Comparison of ENCODE assay signal across 13 cellular contexts in genomic region chr4:88104902-88105610, GRCh38. TPM values are rescaled to one million over a fixed set of nuclear protein-coding genes. Genes with fewer than 3 reads are reported as not detected.
DNase-seq lines count a peak whose midpoint lies in the region; ATAC-seq and TF ChIP-seq lines count a peak whose summit lies in the region.
"Had no signal": no experiment of that assay in that cellular context is flagged by ENCODE, and none has a peak within 500 bp of the region (broad histone marks: within the 10 kb centered on the region; RNA-seq: fewer than 3 reads in every experiment).

No MANE protein-coding gene starts in this region.

- H3K27ac ChIP-seq in fibroblast of lung (ENCODE audit: insufficient read depth, low read length) = peak overlapping the region; percentile 34
- H3K27ac ChIP-seq: VCaP had no signal

- no peak overlapping the region for H2AFZ ChIP-seq in fibroblast of lung (ENCODE audit: low read length)

- intact Hi-C loops in Right ventricle myocardium inferior (cut with DNase I) = no loop called here

- ATAC-seq in GM18511 (IDR thresholded peaks at IDR 0.05; ENCODE audit: unreplicated experiment) (no peak), Right ventricle myocardium inferior (no peak)

- H3K4me2 ChIP-seq in fibroblast of lung (ENCODE audit: extremely low read depth, insufficient read depth, low read length) (no peak overlapping the region), skeletal muscle satellite cell (ENCODE audit: low read length) (peak overlapping the region; percentile 60)

- H3K9me3 ChIP-seq in fibroblast of lung (ENCODE audit: control insufficient read depth, insufficient read depth, low read depth, low read length) (no peaks in the 10 kb centered on the region), skeletal muscle satellite cell (replicated peaks; ENCODE audit: low read length) (no peaks in the 10 kb centered on the region)

- no peaks in the 10 kb centered on the region for H4K20me1 ChIP-seq in fibroblast of lung (ENCODE audit: control insufficient read depth, extremely low read depth, insufficient read depth, low read length)

- DNase-seq in DMS 273 (lab: John Stamatoyannopoulos, UW; ENCODE audit: unreplicated experiment) (peak; percentile 14), DMS 273 treated with DMSO at 0.1 percent for 48 hours (lab: John Stamatoyannopoulos, UW) (no peak), RKO (ENCODE audit: low spot score) (peak; percentile 18), fibroblast of lung (ENCODE audit: low read depth in 2 of 2) (peak; percentile 69 to 80), cortex of kidney (lab: John Stamatoyannopoulos, UW) (no peak), Right ventricle myocardium inferior (ENCODE audit: missing footprints) (no peak)
- DNase-seq: 8988T, MM.1S, small intestine had no signal

- TF ChIP-seq CTCF in fibroblast of lung (conservative IDR thresholded peaks at IDR 0.05 in 1 of 2, IDR thresholded peaks at IDR 0.05 in 1 of 2; ENCODE audit: low read depth in 1 of 2, low read length in 2 of 2) = no peak

- H3K79me2 ChIP-seq in fibroblast of lung (ENCODE audit: control insufficient read depth, insufficient read depth, low read length) = no peaks in the 10 kb centered on the region

- no peaks in the 10 kb centered on the region for H3K27me3 ChIP-seq in fibroblast of lung (ENCODE audit: control insufficient read depth, insufficient read depth, low read length)
- no peaks in the 10 kb centered on the region for H3K27me3 ChIP-seq in skeletal muscle satellite cell (ENCODE audit: control insufficient read depth, insufficient read depth, low read length)

- H3K4me3 ChIP-seq in fibroblast of lung (replicated peaks in 1 of 4; ENCODE audit: control extremely low read depth in 1 of 4, insufficient read depth in 1 of 4, low read depth in 3 of 4, low read length in 4 of 4) = no peak overlapping the region
- H3K4me3 ChIP-seq in skeletal muscle satellite cell (ENCODE audit: low read length) = peak overlapping the region; percentile 43
- H3K4me3 ChIP-seq: lung had no signal

- peaks cover 8% of the 10 kb centered on the region for H3K4me1 ChIP-seq in fibroblast of lung (ENCODE audit: control insufficient read depth, extremely low read depth, insufficient read depth, low read length)
- peaks cover 43% of the 10 kb centered on the region for H3K4me1 ChIP-seq in skeletal muscle satellite cell (ENCODE audit: control insufficient read depth, insufficient read depth, low read length)

- H3K9ac ChIP-seq in fibroblast of lung (ENCODE audit: insufficient read depth, low read length) (no peak overlapping the region), skeletal muscle satellite cell (ENCODE audit: low read depth, low read length) (no peak overlapping the region)

- no peaks in the 10 kb centered on the region for H3K36me3 ChIP-seq in fibroblast of lung (ENCODE audit: control insufficient read depth, insufficient read depth, low read length)
- H3K36me3 ChIP-seq in skeletal muscle satellite cell (ENCODE audit: insufficient read depth, low read length) = no peaks in the 10 kb centered on the region

RNA-seq across cellular contexts. Expression of gene ABCG2, which starts 53.4 kb away (rescaled TPM):
- total RNA-seq in fibroblast of lung (0.51 and 1.3 TPM in 2 replicates), Right ventricle myocardium inferior (1.0 TPM)
- 4.5 and 5.5 TPM in 2 replicates for polyA plus RNA-seq in fibroblast of lung
- polyA plus RNA-seq in fibroblast of lung (2012) = 2.7 and 4.1 TPM in 2 replicates
- polyA minus RNA-seq in fibroblast of lung (ENCODE audit: low replicate concordance) = 2.1 and 2.2 TPM in 2 replicates
- total RNA-seq in skeletal muscle satellite cell (2012; rRNA removed) = 0.44 and 0.51 TPM in 2 replicates

Comparison
In these comparisons a context has a peak if more than half of its experiments do, and no peak if none do; other contexts are left out.
1. DNase-seq: peak in DMS 273 (single experiment), RKO (single experiment) and fibroblast of lung (2 of 2); none in DMS 273 treated with DMSO at 0.1 percent for 48 hours (single experiment), cortex of kidney (single experiment) and Right ventricle myocardium inferior (single experiment).